Comparison of ENCODE assay signal across 1 cellular context in the genomic region with DNA sequence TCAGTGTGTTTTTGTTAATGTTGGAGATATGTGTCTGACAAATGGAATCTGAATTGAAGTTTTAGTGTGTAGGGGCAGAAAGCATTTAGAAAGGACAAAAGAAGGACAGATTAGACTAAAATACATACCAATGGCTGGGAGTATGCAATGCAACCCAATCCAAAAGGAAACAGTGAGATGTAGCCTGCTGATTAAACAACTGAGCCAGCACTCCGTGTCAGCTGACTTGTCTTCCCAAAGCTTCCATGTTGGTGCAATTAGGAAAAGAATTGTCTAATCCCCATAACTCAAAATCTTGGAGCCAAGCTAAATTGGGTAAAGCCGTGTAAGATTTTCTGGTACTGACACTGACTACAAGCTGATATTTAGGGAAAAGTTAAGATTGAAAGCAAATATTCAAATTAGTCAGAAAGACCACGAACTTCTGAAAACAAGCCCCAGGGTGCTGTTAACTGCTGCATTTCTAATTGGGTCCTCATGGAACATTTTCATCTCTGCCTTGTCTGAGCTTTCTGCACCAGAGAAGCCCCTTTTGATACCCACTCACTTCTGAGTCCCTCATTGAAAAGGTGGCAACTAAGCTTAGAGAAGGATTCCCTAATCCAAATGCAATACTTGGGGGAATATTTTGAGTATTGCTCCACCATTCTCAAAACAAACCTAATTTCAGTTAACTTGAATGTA.
TF ChIP-seq lines count a peak whose summit lies in the region.

No MANE protein-coding gene starts in this region.

TF ChIP-seq in H1, 55 proteins besides CTCF, POLR2A, EP300 and RAD21 (continued from another document):
- TF ChIP-seq, protein P1, sequence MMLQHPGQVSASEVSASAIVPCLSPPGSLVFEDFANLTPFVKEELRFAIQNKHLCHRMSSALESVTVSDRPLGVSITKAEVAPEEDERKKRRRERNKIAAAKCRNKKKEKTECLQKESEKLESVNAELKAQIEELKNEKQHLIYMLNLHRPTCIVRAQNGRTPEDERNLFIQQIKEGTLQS (IDR thresholded peaks at IDR 0.05; ENCODE audit: insufficient read depth, low read depth, low read length) = no peak
- no peak for TF ChIP-seq EZH2 (IDR thresholded peaks at IDR 0.05; ENCODE audit: low read depth, low read length, severe bottlenecking)
- TF ChIP-seq SIX5 (IDR thresholded peaks at IDR 0.05; ENCODE audit: low read depth, low read length) = no peak
- no peak for TF ChIP-seq RBBP5 (IDR thresholded peaks at IDR 0.05; ENCODE audit: borderline replicate concordance, low read depth, low read length)
- TF ChIP-seq CBX8 (IDR thresholded peaks at IDR 0.05; ENCODE audit: borderline replicate concordance, low read depth, low read length) = no peak
- TF ChIP-seq TBP (IDR thresholded peaks at IDR 0.05; ENCODE audit: low read depth, low read length) = no peak
- TF ChIP-seq RXRA (IDR thresholded peaks at IDR 0.05; ENCODE audit: insufficient read depth, low read depth, low read length) = no peak
- TF ChIP-seq KDM1A (IDR thresholded peaks at IDR 0.05; ENCODE audit: borderline replicate concordance, low read length) = no peak
- TF ChIP-seq POU5F1 (IDR thresholded peaks at IDR 0.05; ENCODE audit: low read depth, low read length) = no peak
TF ChIP-seq in H1: peak in this region for 0.
